ENCODE assay signal across 10 cellular contexts in genomic region chr7:66150471-66150870, GRCh38. TPM values are rescaled to one million over a fixed set of nuclear protein-coding genes. Genes with fewer than 3 reads are reported as not detected.
DNase-seq lines count a peak whose midpoint lies in the region; ATAC-seq and TF ChIP-seq lines count a peak whose summit lies in the region.
"Had no signal": no experiment of that assay in that cellular context is flagged by ENCODE, and none has a peak within 500 bp of the region (broad histone marks: within the 10 kb centered on the region; RNA-seq: fewer than 3 reads in every experiment).

No MANE protein-coding gene starts in this region.

- H3K9me3 Mint-ChIP-seq in activated CD8-positive, alpha-beta memory T cell treated with anti-CD3 and anti-CD28 coated beads, Interleukin-2, amount 10 ng/mL, durations not matched to agents 7 days and 5 days (ENCODE audit: low read depth): no peaks in the 10 kb centered on the region
- no peaks in the 10 kb centered on the region for H3K9me3 Mint-ChIP-seq in chondrocyte (ENCODE audit: low read depth)
- no peaks in the 10 kb centered on the region for H3K9me3 Mint-ChIP-seq in activated naive CD4-positive, alpha-beta T cell treated with anti-CD3 and anti-CD28 coated beads for 36 hours

- H3K36me3 ChIP-seq in mesodermal cell (ENCODE audit: control insufficient read depth, insufficient read depth, low read length) (peaks cover 68% of the 10 kb centered on the region), upper lobe of left lung (peaks cover 4 to 54% (median 26%) of the 10 kb centered on the region in 4 donors)

- H3K27me3 ChIP-seq in upper lobe of left lung: no peaks in the 10 kb centered on the region

- no peak overlapping the region for H3K4me3 ChIP-seq in mesodermal cell (ENCODE audit: extremely low read depth, insufficient read depth, low read length, poor library complexity, severe bottlenecking)
- no peak overlapping the region for H3K4me3 ChIP-seq in upper lobe of left lung

- TF ChIP-seq CTCF in chondrocyte (IDR thresholded peaks at IDR 0.05) (no peak), upper lobe of left lung (IDR thresholded peaks at IDR 0.05) (no peak)

- no peak overlapping the region for H3K4me3 Mint-ChIP-seq in activated CD8-positive, alpha-beta memory T cell treated with anti-CD3 and anti-CD28 coated beads, Interleukin-2, amount 10 ng/mL, durations not matched to agents 7 days and 5 days
- H3K4me3 Mint-ChIP-seq in chondrocyte (ENCODE audit: unreplicated experiment): no peak overlapping the region
- H3K4me3 Mint-ChIP-seq in activated naive CD4-positive, alpha-beta T cell treated with anti-CD3 and anti-CD28 coated beads for 36 hours: no peak overlapping the region

- H3K27me3 Mint-ChIP-seq in activated CD8-positive, alpha-beta memory T cell treated with anti-CD3 and anti-CD28 coated beads, Interleukin-2, amount 10 ng/mL, durations not matched to agents 7 days and 5 days: no peaks in the 10 kb centered on the region
- no peaks in the 10 kb centered on the region for H3K27me3 Mint-ChIP-seq in chondrocyte (ENCODE audit: low read depth)
- no peaks in the 10 kb centered on the region for H3K27me3 Mint-ChIP-seq in activated naive CD4-positive, alpha-beta T cell treated with anti-CD3 and anti-CD28 coated beads for 36 hours (ENCODE audit: low read depth)

- peaks cover 36% of the 10 kb centered on the region for H3K4me1 ChIP-seq in mesodermal cell (ENCODE audit: control insufficient read depth, insufficient read depth, low read length, poor library complexity, severe bottlenecking)
- H3K4me1 ChIP-seq in upper lobe of left lung: peaks cover 34 to 45% (median 42%) of the 10 kb centered on the region in 4 donors

- TF ChIP-seq POLR2A in upper lobe of left lung (IDR thresholded peaks at IDR 0.05): no peak

- H3K36me3 Mint-ChIP-seq in activated CD8-positive, alpha-beta memory T cell treated with anti-CD3 and anti-CD28 coated beads, Interleukin-2, amount 10 ng/mL, durations not matched to agents 7 days and 5 days: peaks cover 61% of the 10 kb centered on the region
- H3K36me3 Mint-ChIP-seq in chondrocyte (ENCODE audit: low read depth): peaks cover 24% of the 10 kb centered on the region
- peaks cover 57% of the 10 kb centered on the region for H3K36me3 Mint-ChIP-seq in activated naive CD4-positive, alpha-beta T cell treated with anti-CD3 and anti-CD28 coated beads for 36 hours (ENCODE audit: low read depth)

- WGBS in mesodermal cell (ENCODE audit: insufficient coverage in 2 of 2), 2 experiments: 96% methylated on average over 3 of the region's 3 CpGs; no CpG with 5 or more reads in 1 of the 2 experiments
- WGBS in upper lobe of left lung, 2 donors: 10 to 32% methylated on average over 3 of the region's 3 CpGs

- H3K27ac ChIP-seq in mesodermal cell (ENCODE audit: low read depth, low read length, severe bottlenecking): peak overlapping the region; percentile 36
- H3K27ac ChIP-seq in upper lobe of left lung: peak overlapping the region; percentile 62 to 87 (median 82)

- H3K9me3 ChIP-seq in mesodermal cell (ENCODE audit: control insufficient read depth, low read length) (no peaks in the 10 kb centered on the region), upper lobe of left lung (no peaks in the 10 kb centered on the region)

- no peak for DNase-seq in activated CD8-positive, alpha-beta memory T cell treated with anti-CD3 and anti-CD28 coated beads, Interleukin-2, amount 10 ng/mL, durations not matched to agents 7 days and 5 days
- no peak for DNase-seq in activated CD8-positive, alpha-beta memory T cell treated with anti-CD3 and anti-CD28 coated beads for 24 hours
- no peak for DNase-seq in chondrocyte (ENCODE audit: low spot score)
- DNase-seq in upper lobe of left lung: peak in 1 of 2 donors; percentile 40
- DNase-seq in NOMO-1 (lab: John Stamatoyannopoulos, UW; ENCODE audit: unreplicated experiment in 2 of 2): no peak
- DNase-seq in activated naive CD4-positive, alpha-beta T cell treated with anti-CD3 and anti-CD28 coated beads for 36 hours: no peak
- DNase-seq in SW480 (ENCODE audit: low spot score): no peak
- DNase-seq: effector memory CD4-positive, alpha-beta T cell; KBM-7 had no signal

- intact Hi-C loops in activated naive CD4-positive, alpha-beta T cell treated with anti-CD3 and anti-CD28 coated beads for 36 hours (cut with micrococcal nuclease): no loop called here

- peak overlapping the region; percentile 72 for H3K27ac Mint-ChIP-seq in activated CD8-positive, alpha-beta memory T cell treated with anti-CD3 and anti-CD28 coated beads, Interleukin-2, amount 10 ng/mL, durations not matched to agents 7 days and 5 days
- peak overlapping the region; percentile 81 for H3K27ac Mint-ChIP-seq in chondrocyte (ENCODE audit: unreplicated experiment)
- no peak overlapping the region for H3K27ac Mint-ChIP-seq in activated naive CD4-positive, alpha-beta T cell treated with anti-CD3 and anti-CD28 coated beads for 36 hours

- no peak for ATAC-seq in activated CD8-positive, alpha-beta memory T cell treated with anti-CD3 and anti-CD28 coated beads, Interleukin-2, amount 10 ng/mL, durations not matched to agents 7 days and 5 days
- peak; percentile 21 to 73 for ATAC-seq in upper lobe of left lung (ENCODE audit: low FRiP score in 2 of 2)

- no peak for TF ChIP-seq EP300 in upper lobe of left lung (IDR thresholded peaks at IDR 0.05)

- peaks cover 36% of the 10 kb centered on the region for H3K4me1 Mint-ChIP-seq in activated CD8-positive, alpha-beta memory T cell treated with anti-CD3 and anti-CD28 coated beads, Interleukin-2, amount 10 ng/mL, durations not matched to agents 7 days and 5 days
- H3K4me1 Mint-ChIP-seq in chondrocyte (ENCODE audit: low read depth): peaks cover 38% of the 10 kb centered on the region
- peaks cover 20% of the 10 kb centered on the region for H3K4me1 Mint-ChIP-seq in activated naive CD4-positive, alpha-beta T cell treated with anti-CD3 and anti-CD28 coated beads for 36 hours (ENCODE audit: low read depth)

- CTCF ChIA-PET in activated CD8-positive, alpha-beta memory T cell treated with anti-CD3 and anti-CD28 coated beads, Interleukin-2, amount 10 ng/mL, durations not matched to agents 7 days and 5 days (lab: Charles Lee): no interaction called here
- CTCF ChIA-PET in activated naive CD4-positive, alpha-beta T cell treated with anti-CD3 and anti-CD28 coated beads for 36 hours (lab: Charles Lee): no interaction called here

RNA-seq across cellular contexts. Expression of gene CRCP, which starts 35.8 kb away (rescaled TPM):
- total RNA-seq in activated CD8-positive, alpha-beta memory T cell treated with anti-CD3 and anti-CD28 coated beads, Interleukin-2, amount 10 ng/mL, durations not matched to agents 7 days and 5 days: 10 to 100 TPM; 28.3 to 29.4 TPM
- 22.8 to 24.2 TPM (median 23.3 TPM) in 3 replicates for total RNA-seq in chondrocyte
- polyA plus RNA-seq in mesodermal cell (2013, experiment 1 of 2): 15.3 TPM
- 13.6 TPM for polyA plus RNA-seq in mesodermal cell (2013, experiment 2 of 2)
- total RNA-seq in upper lobe of left lung: 10 to 100 TPM; 31.1 to 91.1 (median 37.3) TPM
- total RNA-seq in activated naive CD4-positive, alpha-beta T cell treated with anti-CD3 and anti-CD28 coated beads for 36 hours: 10 to 100 TPM; 18.5 to 19.6 TPM

RNA-seq across cellular contexts. Expression of gene TPST1, which starts 54.7 kb away (rescaled TPM):
- total RNA-seq in activated CD8-positive, alpha-beta memory T cell treated with anti-CD3 and anti-CD28 coated beads, Interleukin-2, amount 10 ng/mL, durations not matched to agents 7 days and 5 days: 1 to 10 TPM in 1 of 2 experiments, under 1 TPM in 1; 0.85 to 1.1 TPM
- total RNA-seq in chondrocyte (28.0 to 36.5 TPM (median 30.0 TPM) in 3 replicates), upper lobe of left lung (10 to 100 TPM; 17.1 to 69.1 (median 19.0) TPM)
- 40.4 TPM for polyA plus RNA-seq in mesodermal cell (2013, experiment 1 of 2)
- polyA plus RNA-seq in mesodermal cell (2013, experiment 2 of 2): 40.2 TPM
- 1 to 10 TPM; 1.9 to 3.8 TPM for total RNA-seq in activated naive CD4-positive, alpha-beta T cell treated with anti-CD3 and anti-CD28 coated beads for 36 hours
